In genomic region chr2:9124231-9124651, GRCh38 we compare ENCODE assay signal across 13 cellular contexts.
DNase-seq lines count a peak whose midpoint lies in the region; ATAC-seq and TF ChIP-seq lines count a peak whose summit lies in the region.
"Had no signal": no experiment of that assay in that cellular context is flagged by ENCODE, and none has a peak within 500 bp of the region (broad histone marks: within the 10 kb centered on the region; RNA-seq: fewer than 3 reads in every experiment).

No MANE protein-coding gene starts in this region.

- no peak overlapping the region for H3K23ac ChIP-seq in IMR-90 (ENCODE audit: low read depth, low read length)
- H3K23ac ChIP-seq in neuronal stem cell (ENCODE audit: low read depth, low read length, poor library complexity): no peak overlapping the region

- in situ Hi-C loops in IMR-90 (cut with MboI; ENCODE audit: low sequenced_read_pairs): no loop called here

- H3K27me3 ChIP-seq in IMR-90 (ENCODE audit: control insufficient read depth, insufficient read depth, low read length) (no peaks in the 10 kb centered on the region; the same call in 1 of the 2 replicates), neuronal stem cell (ENCODE audit: control insufficient read depth in 3 of 3, insufficient read depth in 3 of 3, low read depth in 1 of 3, low read length in 3 of 3) (peaks cover 0 to 16% (median 0%) of the 10 kb centered on the region in 3 experiments)
- no peaks in the 10 kb centered on the region for H3K27me3 ChIP-seq in naive thymus-derived CD4-positive, alpha-beta T cell (ENCODE audit: control insufficient read depth in 2 of 2, insufficient read depth in 2 of 2, low read length in 2 of 2)
- H3K27me3 ChIP-seq: BLaER1 had no signal

- no TSS peak for BruUV-seq in IMR-90 (replicated peaks; lab: Mats Ljungman, UMichigan)

- intact Hi-C loops in IMR-90 (cut with micrococcal nuclease): no loop called here
- intact Hi-C loops in naive thymus-derived CD4-positive, alpha-beta T cell (cut with micrococcal nuclease): no loop called here

- H3K9ac ChIP-seq in IMR-90 (ENCODE audit: low read depth, low read length) (no peak overlapping the region), neuronal stem cell (ENCODE audit: low read depth, low read length, poor library complexity) (no peak overlapping the region)
- H3K9ac ChIP-seq: BLaER1 had no signal

- H2BK12ac ChIP-seq in neuronal stem cell (ENCODE audit: low read length): no peak overlapping the region

- peaks cover 11% of the 10 kb centered on the region for H3K4me1 Mint-ChIP-seq in brain
- no peaks in the 10 kb centered on the region for H3K4me1 Mint-ChIP-seq in activated CD8-positive, alpha-beta T cell treated with anti-CD3 and anti-CD28 coated beads, Interleukin-2, amount 10 ng/mL, durations not matched to agents 7 days and 5 days (ENCODE audit: low read depth)
- H3K4me1 Mint-ChIP-seq in naive thymus-derived CD4-positive, alpha-beta T cell: no peaks in the 10 kb centered on the region

- H3K18ac ChIP-seq in IMR-90 (ENCODE audit: low read depth, low read length): no peak overlapping the region
- no peak overlapping the region for H3K18ac ChIP-seq in neuronal stem cell (ENCODE audit: low read length)

- no peak overlapping the region for H2BK120ac ChIP-seq in IMR-90 (ENCODE audit: low read depth, low read length)
- H2BK120ac ChIP-seq in neuronal stem cell (ENCODE audit: low read depth, low read length): no peak overlapping the region

- no peaks in the 10 kb centered on the region for H3K36me3 Mint-ChIP-seq in brain
- H3K36me3 Mint-ChIP-seq in activated CD8-positive, alpha-beta T cell treated with anti-CD3 and anti-CD28 coated beads, Interleukin-2, amount 10 ng/mL, durations not matched to agents 7 days and 5 days (ENCODE audit: low read depth): no peaks in the 10 kb centered on the region
- peaks cover 0 to 3% (median 0%) of the 10 kb centered on the region in 5 donors for H3K36me3 Mint-ChIP-seq in naive thymus-derived CD4-positive, alpha-beta T cell

- H2AK5ac ChIP-seq in IMR-90 (ENCODE audit: low read depth, low read length) (no peak overlapping the region), neuronal stem cell (ENCODE audit: low read depth, low read length) (no peak overlapping the region)

- H3K27ac ChIP-seq in IMR-90 (ENCODE audit: insufficient read depth, low read length): no peak overlapping the region
- H3K27ac ChIP-seq in neuronal stem cell (replicated peaks; ENCODE audit: low read length): no peak overlapping the region
- no peak overlapping the region for H3K27ac ChIP-seq in naive thymus-derived CD4-positive, alpha-beta T cell (ENCODE audit: low read depth, low read length)
- H3K27ac ChIP-seq: BLaER1 had no signal

- no peaks in the 10 kb centered on the region for H4K20me1 ChIP-seq in IMR-90 (ENCODE audit: insufficient read depth, low read length)
- H4K20me1 ChIP-seq: BLaER1 had no signal

- POLR2A ChIA-PET in IMR-90 (lab: Charles Lee; ENCODE audit: unreplicated experiment): no interaction called here
- POLR2A ChIA-PET in activated CD8-positive, alpha-beta T cell treated with anti-CD3 and anti-CD28 coated beads, Interleukin-2, amount 10 ng/mL, durations not matched to agents 7 days and 5 days (lab: Charles Lee): no interaction called here
- POLR2A ChIA-PET in naive thymus-derived CD4-positive, alpha-beta T cell (lab: Charles Lee): no interaction called here

- H2AK9ac ChIP-seq in IMR-90 (replicated peaks; ENCODE audit: low read depth, low read length, poor library complexity): no peak overlapping the region

- no peak overlapping the region for H2BK5ac ChIP-seq in IMR-90 (ENCODE audit: low read depth, low read length, poor library complexity, severe bottlenecking)
- H2BK5ac ChIP-seq in neuronal stem cell (ENCODE audit: low read length): no peak overlapping the region

- no peak for TF ChIP-seq RAD21 in IMR-90 (IDR thresholded peaks at IDR 0.05; ENCODE audit: low read length)

- DNase-seq in IMR-90 (no peak), left kidney (ENCODE audit: low read depth, low spot score) (peak; percentile 32), neuronal stem cell (ENCODE audit: low spot score) (no peak), DMS153 treated with DMSO at 0.1 percent for 48 hours (lab: John Stamatoyannopoulos, UW; ENCODE audit: unreplicated experiment) (no peak)
- DNase-seq in activated CD8-positive, alpha-beta T cell treated with anti-CD3 and anti-CD28 coated beads, Interleukin-2, amount 10 ng/mL, durations not matched to agents 7 days and 5 days: no peak
- DNase-seq in naive thymus-derived CD4-positive, alpha-beta T cell: no peak
- DNase-seq: KBM-7, NCI-H1092, NCI-H1694 treated with DMSO at 0.1 percent for 48 hours, NCI-H774, SIG-M5 had no signal

- H3K4me3 Mint-ChIP-seq in brain: peak overlapping the region in 1 of 5 experiments; percentile 20
- H3K4me3 Mint-ChIP-seq in activated CD8-positive, alpha-beta T cell treated with anti-CD3 and anti-CD28 coated beads, Interleukin-2, amount 10 ng/mL, durations not matched to agents 7 days and 5 days: no peak overlapping the region
- no peak overlapping the region for H3K4me3 Mint-ChIP-seq in naive thymus-derived CD4-positive, alpha-beta T cell

- peak overlapping the region; percentile 15 to 90 (median 87) for H3K27ac Mint-ChIP-seq in brain
- H3K27ac Mint-ChIP-seq in activated CD8-positive, alpha-beta T cell treated with anti-CD3 and anti-CD28 coated beads, Interleukin-2, amount 10 ng/mL, durations not matched to agents 7 days and 5 days: no peak overlapping the region
- no peak overlapping the region for H3K27ac Mint-ChIP-seq in naive thymus-derived CD4-positive, alpha-beta T cell

- H3K9me3 ChIP-seq in IMR-90 (ENCODE audit: control insufficient read depth, insufficient read depth, low read length): no peaks in the 10 kb centered on the region; the same call in 1 of the 2 replicates
- peaks cover 6 to 8% of the 10 kb centered on the region in 2 donors for H3K9me3 ChIP-seq in neuronal stem cell (replicated peaks in 1 of 2; ENCODE audit: control insufficient read depth in 2 of 2, insufficient read depth in 1 of 2, low read depth in 1 of 2, low read length in 2 of 2)
- H3K9me3 ChIP-seq in naive thymus-derived CD4-positive, alpha-beta T cell (ENCODE audit: control insufficient read depth in 2 of 3, low read length in 3 of 3): no peaks in the 10 kb centered on the region

- H3K14ac ChIP-seq in IMR-90 (replicated peaks; ENCODE audit: low read depth, low read length) (no peak overlapping the region), neuronal stem cell (ENCODE audit: low read length) (peak overlapping the region; percentile 39)

- peak overlapping the region; percentile 35 for H2AFZ ChIP-seq in IMR-90 (replicated peaks; ENCODE audit: low read length, poor library complexity)
- H2AFZ ChIP-seq in neuronal stem cell (ENCODE audit: low read length): peak overlapping the region; percentile 88

- TF ChIP-seq POLR2A in IMR-90 (IDR thresholded peaks at IDR 0.05; ENCODE audit: low read depth, low read length): no peak

- no peak overlapping the region for H3K56ac ChIP-seq in IMR-90 (ENCODE audit: extremely low read depth, insufficient read depth, low read length)

- H3K4me3 ChIP-seq in IMR-90 (ENCODE audit: insufficient read depth, low read depth, low read length): no peak overlapping the region
- no peak overlapping the region for H3K4me3 ChIP-seq in neuronal stem cell (ENCODE audit: low read length in 2 of 2)
- H3K4me3 ChIP-seq in naive thymus-derived CD4-positive, alpha-beta T cell (ENCODE audit: low read length): no peak overlapping the region
- H3K4me3 ChIP-seq: BLaER1 had no signal

- H3K4me1 ChIP-seq in IMR-90 (ENCODE audit: control insufficient read depth, insufficient read depth, low read length) (no peaks in the 10 kb centered on the region), neuronal stem cell (ENCODE audit: control insufficient read depth in 2 of 2, insufficient read depth in 1 of 2, low read depth in 1 of 2, low read length in 2 of 2) (peaks cover 2 to 6% of the 10 kb centered on the region in 2 donors)
- H3K4me1 ChIP-seq in naive thymus-derived CD4-positive, alpha-beta T cell (ENCODE audit: control insufficient read depth in 2 of 2, insufficient read depth in 2 of 2, low read length in 2 of 2): no peaks in the 10 kb centered on the region

- no peak overlapping the region for H3K4ac ChIP-seq in IMR-90 (ENCODE audit: low read depth, low read length)
- no peak overlapping the region for H3K4ac ChIP-seq in neuronal stem cell (ENCODE audit: low read length)

- dilution Hi-C loops in IMR-90 (cut with HindIII; ENCODE audit: low sequenced_read_pairs, unreplicated experiment): no loop called here

- H3K79me1 ChIP-seq in IMR-90 (ENCODE audit: low read depth in 1 of 2, low read length in 2 of 2): no peaks in the 10 kb centered on the region
- H3K79me1 ChIP-seq in neuronal stem cell (ENCODE audit: low read depth, low read length): no peaks in the 10 kb centered on the region

- peaks cover 3% of the 10 kb centered on the region; the same call in 1 of the 2 replicates for H3K9me1 ChIP-seq in IMR-90 (ENCODE audit: insufficient read depth, low read length)

- H3K27me3 Mint-ChIP-seq in brain: no peaks in the 10 kb centered on the region
- H3K27me3 Mint-ChIP-seq in activated CD8-positive, alpha-beta T cell treated with anti-CD3 and anti-CD28 coated beads, Interleukin-2, amount 10 ng/mL, durations not matched to agents 7 days and 5 days (ENCODE audit: low read depth): no peaks in the 10 kb centered on the region
- peaks cover 0 to 6% (median 0%) of the 10 kb centered on the region in 5 donors for H3K27me3 Mint-ChIP-seq in naive thymus-derived CD4-positive, alpha-beta T cell

- TF ChIP-seq CTCF in IMR-90 (conservative IDR thresholded peaks at IDR 0.05; ENCODE audit: low read depth, low read length): no peak
- TF ChIP-seq CTCF in brain (conservative IDR thresholded peaks at IDR 0.05): no peak

- no peak overlapping the region for H4K5ac ChIP-seq in IMR-90 (ENCODE audit: low read depth, low read length)

- WGBS in IMR-90 (ENCODE audit: extremely low coverage in 2 of 2, insufficient read length in 1 of 2), 2 experiments: 41% methylated on average over 3 of the region's 13 CpGs; no CpG with 5 or more reads in 1 of the 2 experiments
- no CpG with 5 or more reads among the region's 13 CpGs for WGBS in neuronal stem cell (ENCODE audit: extremely low coverage in 2 of 2, insufficient read length in 2 of 2, insufficient replicate concordance in 1 of 2), 2 donors

- peaks cover 5 to 11% (median 7%) of the 10 kb centered on the region in 5 experiments for H3K9me3 Mint-ChIP-seq in brain
- H3K9me3 Mint-ChIP-seq in activated CD8-positive, alpha-beta T cell treated with anti-CD3 and anti-CD28 coated beads, Interleukin-2, amount 10 ng/mL, durations not matched to agents 7 days and 5 days (ENCODE audit: insufficient read depth): no peaks in the 10 kb centered on the region
- H3K9me3 Mint-ChIP-seq in naive thymus-derived CD4-positive, alpha-beta T cell: peaks cover 0 to 11% (median 5%) of the 10 kb centered on the region in 11 donors

- H3K36me3 ChIP-seq in IMR-90 (ENCODE audit: control insufficient read depth, insufficient read depth, low read length) (no peaks in the 10 kb centered on the region), neuronal stem cell (replicated peaks in 1 of 2; ENCODE audit: control insufficient read depth in 2 of 2, insufficient read depth in 2 of 2, low read length in 2 of 2) (no peaks in the 10 kb centered on the region)
- H3K36me3 ChIP-seq in naive thymus-derived CD4-positive, alpha-beta T cell (ENCODE audit: control insufficient read depth in 2 of 3, insufficient read depth in 3 of 3, low read length in 3 of 3): no peaks in the 10 kb centered on the region
- H3K36me3 ChIP-seq: BLaER1 had no signal

- H4K91ac ChIP-seq in IMR-90 (ENCODE audit: insufficient read depth, low read depth, low read length): no peak overlapping the region; the same call in 1 of the 2 replicates
- H4K91ac ChIP-seq in neuronal stem cell (ENCODE audit: low read depth, low read length, poor library complexity): no peak overlapping the region

- ATAC-seq in IMR-90 (ENCODE audit: low read depth): no peak
- ATAC-seq in activated CD8-positive, alpha-beta T cell treated with anti-CD3 and anti-CD28 coated beads, Interleukin-2, amount 10 ng/mL, durations not matched to agents 7 days and 5 days: no peak
- no peak for ATAC-seq in naive thymus-derived CD4-positive, alpha-beta T cell

- H2BK15ac ChIP-seq in IMR-90 (ENCODE audit: low read depth, low read length) (no peak overlapping the region), neuronal stem cell (ENCODE audit: low read length) (no peak overlapping the region)

- H4K8ac ChIP-seq in IMR-90 (ENCODE audit: low read depth in 2 of 2, low read length in 2 of 2) (no peak overlapping the region), neuronal stem cell (ENCODE audit: low read depth, low read length) (no peak overlapping the region)

- CTCF ChIA-PET in IMR-90 (lab: Yijun Ruan, JAX): no interaction called here
- CTCF ChIA-PET in activated CD8-positive, alpha-beta T cell treated with anti-CD3 and anti-CD28 coated beads, Interleukin-2, amount 10 ng/mL, durations not matched to agents 7 days and 5 days (lab: Charles Lee): no interaction called here
- CTCF ChIA-PET in naive thymus-derived CD4-positive, alpha-beta T cell (lab: Charles Lee): no interaction called here

- H3K4me2 ChIP-seq in IMR-90 (ENCODE audit: low read depth, low read length): no peak overlapping the region
- no peak overlapping the region for H3K4me2 ChIP-seq in neuronal stem cell (ENCODE audit: insufficient read depth, low read length, poor library complexity, severe bottlenecking)
- H3K4me2 ChIP-seq: BLaER1 had no signal

- no peak overlapping the region for H2BK20ac ChIP-seq in IMR-90 (ENCODE audit: low read depth, low read length)

Comparison
In these comparisons a context has a peak if more than half of its experiments do, and no peak if none do; other contexts are left out.
1. H3K27ac Mint-ChIP-seq: peak in brain (5 of 5); none in activated CD8-positive, alpha-beta T cell treated with anti-CD3 and anti-CD28 coated beads, Interleukin-2, amount 10 ng/mL, durations not matched to agents 7 days and 5 days (single experiment) and naive thymus-derived CD4-positive, alpha-beta T cell (0 of 9).